In genomic region chr11:59078435-59078834, GRCh38 we compare ENCODE assay signal across 32 cellular contexts. TPM values are rescaled to one million over a fixed set of nuclear protein-coding genes. Genes with fewer than 3 reads are reported as not detected.
DNase-seq lines count a peak whose midpoint lies in the region; ATAC-seq and TF ChIP-seq lines count a peak whose summit lies in the region.
"Had no signal": no experiment of that assay in that cellular context is flagged by ENCODE, and none has a peak within 500 bp of the region (broad histone marks: within the 10 kb centered on the region; RNA-seq: fewer than 3 reads in every experiment).

No MANE protein-coding gene starts in this region.

- H3K4me2 ChIP-seq in OCI-LY1 (ENCODE audit: low read length): peak overlapping the region; percentile 43
- no peak overlapping the region for H3K4me2 ChIP-seq in PC-9
- H3K4me2 ChIP-seq: hepatocyte had no signal

- CTCF ChIA-PET in PC-9 (lab: Charles Lee): no interaction called here

- H3K4me3 ChIP-seq in OCI-LY1 (ENCODE audit: low read depth, low read length, poor library complexity, severe bottlenecking) (no peak overlapping the region), spleen (no peak overlapping the region), mucosa of descending colon (no peak overlapping the region), PC-9 (no peak overlapping the region), ascending aorta (no peak overlapping the region)
- H3K4me3 ChIP-seq: hepatocyte, right lobe of liver, upper lobe of right lung had no signal

- peaks cover 19% of the 10 kb centered on the region for H3K36me3 ChIP-seq in OCI-LY1 (ENCODE audit: insufficient read depth, low read length)
- H3K36me3 ChIP-seq in spleen: no peaks in the 10 kb centered on the region
- no peaks in the 10 kb centered on the region for H3K36me3 ChIP-seq in mucosa of descending colon (ENCODE audit: low read depth)
- H3K36me3 ChIP-seq in PC-9 (ENCODE audit: low read depth): no peaks in the 10 kb centered on the region
- H3K36me3 ChIP-seq in ascending aorta: no peaks in the 10 kb centered on the region
- H3K36me3 ChIP-seq: right lobe of liver, upper lobe of right lung had no signal

- intact Hi-C loops in spleen (cut with DNase I; ENCODE audit: low total_unique reads): no loop called here
- intact Hi-C loops in mucosa of descending colon (cut with DNase I, micrococcal nuclease): no loop called here
- intact Hi-C loops in PC-9 (cut with micrococcal nuclease; ENCODE audit: unreplicated experiment): no loop called here
- intact Hi-C loops in ascending aorta (cut with DNase I): no loop called here

- H4K20me1 ChIP-seq in OCI-LY1 (ENCODE audit: insufficient read depth, low read length): no peaks in the 10 kb centered on the region
- H4K20me1 ChIP-seq in PC-9 (ENCODE audit: insufficient read depth): no peaks in the 10 kb centered on the region

- ATAC-seq in GM19351 (IDR thresholded peaks at IDR 0.05; ENCODE audit: unreplicated experiment): peak; percentile 42
- no peak for ATAC-seq in mucosa of descending colon
- ATAC-seq: activated naive CD8-positive, alpha-beta T cell treated with anti-CD3 and anti-CD28 coated beads, Interleukin-2, amount 50 U/mL, for 24 hours; activated T-cell treated with anti-CD3 and anti-CD28 coated beads, Interleukin-2, amount 50 U/mL, for 4 hours; esophagus mucosa; foreskin keratinocyte; HCT116; left cardiac atrium; right lobe of liver; upper lobe of right lung had no signal

- H3K9ac ChIP-seq in OCI-LY1 (ENCODE audit: low read length): no peak overlapping the region

- H3K27ac ChIP-seq in OCI-LY1 (ENCODE audit: low read depth, low read length, poor library complexity, severe bottlenecking) (peak overlapping the region; percentile 66), spleen (peak overlapping the region in 7 of 8 donors; percentile 10 to 82 (median 60)), PC-9 (no peak overlapping the region), ascending aorta (no peak overlapping the region)
- H3K27ac ChIP-seq: foreskin keratinocyte, hepatocyte, right lobe of liver, upper lobe of right lung had no signal

- no peak for TF ChIP-seq CTCF in OCI-LY1 (IDR thresholded peaks at IDR 0.05; ENCODE audit: low read length)
- no peak for TF ChIP-seq CTCF in spleen (IDR thresholded peaks at IDR 0.05 in 8 of 11, conservative IDR thresholded peaks at IDR 0.05 in 3 of 11)
- no peak for TF ChIP-seq CTCF in mucosa of descending colon (IDR thresholded peaks at IDR 0.05)
- no peak for TF ChIP-seq CTCF in PC-9 (conservative IDR thresholded peaks at IDR 0.05)
- TF ChIP-seq CTCF in ascending aorta (IDR thresholded peaks at IDR 0.05): no peak

- H3K4me1 ChIP-seq in OCI-LY1 (ENCODE audit: insufficient read depth, low read length, severe bottlenecking): peaks cover 30% of the 10 kb centered on the region
- H3K4me1 ChIP-seq in spleen: peaks cover 0 to 29% (median 6%) of the 10 kb centered on the region in 6 donors
- no peaks in the 10 kb centered on the region for H3K4me1 ChIP-seq in mucosa of descending colon (ENCODE audit: low read depth)
- H3K4me1 ChIP-seq in PC-9 (replicated peaks; ENCODE audit: insufficient read depth): no peaks in the 10 kb centered on the region
- no peaks in the 10 kb centered on the region for H3K4me1 ChIP-seq in ascending aorta
- H3K4me1 ChIP-seq: foreskin keratinocyte, right lobe of liver, upper lobe of right lung had no signal

- peaks cover 20% of the 10 kb centered on the region for H3K9me3 ChIP-seq in OCI-LY1 (ENCODE audit: low read length)
- peaks cover 0 to 10% (median 5%) of the 10 kb centered on the region in 8 donors for H3K9me3 ChIP-seq in spleen
- no peaks in the 10 kb centered on the region for H3K9me3 ChIP-seq in mucosa of descending colon
- H3K9me3 ChIP-seq in PC-9 (ENCODE audit: insufficient read depth, low read depth): no peaks in the 10 kb centered on the region
- no peaks in the 10 kb centered on the region for H3K9me3 ChIP-seq in ascending aorta
- H3K9me3 ChIP-seq: right lobe of liver, upper lobe of right lung had no signal

- 0 out of 2 replicates have a peak, but pooled peaks cover 8% of the 10 kb centered on the region for H3F3A ChIP-seq in OCI-LY1 (ENCODE audit: insufficient read depth, low read length)
- no peaks in the 10 kb centered on the region for H3F3A ChIP-seq in PC-9 (ENCODE audit: insufficient read depth, low read depth)

- WGBS in spleen, 5 donors: 28 to 44% (median 34%) methylated on average over 2 of the region's 2 CpGs

- no peaks in the 10 kb centered on the region for H3K27me3 ChIP-seq in OCI-LY1 (ENCODE audit: insufficient read depth, low read length)
- peaks cover 0 to 14% (median 0%) of the 10 kb centered on the region in 7 donors for H3K27me3 ChIP-seq in spleen (replicated peaks in 1 of 7)
- peaks cover 53% of the 10 kb centered on the region for H3K27me3 ChIP-seq in PC-9 (ENCODE audit: insufficient read depth, low read depth)
- no peaks in the 10 kb centered on the region for H3K27me3 ChIP-seq in ascending aorta
- H3K27me3 ChIP-seq: foreskin keratinocyte, hepatocyte, right lobe of liver had no signal

- H2AFZ ChIP-seq in OCI-LY1 (ENCODE audit: low read length) (no peak overlapping the region), PC-9 (no peak overlapping the region)
- H2AFZ ChIP-seq: hepatocyte had no signal

- H3K79me2 ChIP-seq in OCI-LY1 (ENCODE audit: insufficient read depth, low read length): no peaks in the 10 kb centered on the region
- no peaks in the 10 kb centered on the region for H3K79me2 ChIP-seq in PC-9 (ENCODE audit: low read depth)
- H3K79me2 ChIP-seq: hepatocyte had no signal

- no TSS peak for BruUV-seq in PC-9 (replicated peaks; lab: Mats Ljungman, UMichigan)

- no peaks in the 10 kb centered on the region for H3K9me2 ChIP-seq in OCI-LY1 (ENCODE audit: low read depth, low read length)
- H3K9me2 ChIP-seq in PC-9 (ENCODE audit: insufficient read depth): no peaks in the 10 kb centered on the region

- in situ Hi-C loops in KBM-7 (cut with MboI; ENCODE audit: low pct_unique_long_range_greater_than_20kb, low sequenced_read_pairs): no loop called here

- peak; percentile 42 for DNase-seq in KBM-7
- DNase-seq in spleen: no peak
- DNase-seq in mucosa of descending colon: no peak
- DNase-seq in NCI-H187 (lab: John Stamatoyannopoulos, UW): no peak
- DNase-seq in PC-9: no peak
- DNase-seq in ascending aorta (ENCODE audit: low spot score in 2 of 2): no peak
- DNase-seq: activated CD4-positive, alpha-beta T cell treated with anti-CD3 and anti-CD28 coated beads, Interleukin-2, amount 10 ng/mL, durations not matched to agents 7 days and 5 days; activated naive CD8-positive, alpha-beta T cell treated with anti-CD3 and anti-CD28 coated beads, Interleukin-2, amount 50 U/mL, for 24 hours; activated T-cell treated with anti-CD3 and anti-CD28 coated beads, Interleukin-2, amount 50 U/mL, for 4 hours; C1 segment of cervical spinal cord; central memory CD4-positive, alpha-beta T cell; DMS79; endodermal cell; foreskin keratinocyte; left cardiac atrium; mammary epithelial cell; NCI-H1092 treated with DMSO at 0.1 percent for 48 hours; NCI-H187 treated with DMSO at 0.1 percent for 48 hours; NCI-H526; right lobe of liver; stimulated activated CD4-positive, alpha-beta T cell treated with anti-CD3 and anti-CD28 coated beads, Interleukin-12 subunit alpha, Interleukin-12 subunit beta, amount 100 ng/mL, for 4 hours; stimulated activated CD4-positive, alpha-beta T cell treated with anti-CD3 and anti-CD28 coated beads, Interleukin-4, amount 100 ng/mL, for 1 hour; substantia nigra; upper lobe of right lung had no signal

- no peak for TF ChIP-seq POLR2A in spleen (IDR thresholded peaks at IDR 0.05)

- POLR2A ChIA-PET in PC-9 (lab: Charles Lee; ENCODE audit: unreplicated experiment): no interaction called here

RNA-seq across cellular contexts. Expression of gene GLYATL1B, which starts 7.7 kb away (rescaled TPM):
- total RNA-seq in spleen: not detected
- polyA plus RNA-seq in spleen: not detected
- total RNA-seq in mucosa of descending colon: not detected
- not detected in 2 replicates for total RNA-seq in PC-9 (2021)
- total RNA-seq in ascending aorta: not detected
- total RNA-seq: activated CD4-positive, alpha-beta T cell treated with anti-CD3 and anti-CD28 coated beads, Interleukin-2, amount 10 ng/mL, durations not matched to agents 7 days and 5 days; activated T-cell treated with anti-CD3 and anti-CD28 coated beads, Interleukin-2, amount 50 U/mL, for 4 hours; endodermal cell; esophagus mucosa; foreskin keratinocyte; hepatocyte; left cardiac atrium; mammary epithelial cell; myocyte; posterior vena cava; upper lobe of right lung had no signal
- polyA plus RNA-seq: AG04450, foreskin keratinocyte, mammary epithelial cell had no signal

RNA-seq across cellular contexts. Expression of gene FAM111B, which starts 28.6 kb away (rescaled TPM):
- total RNA-seq in spleen (1 to 10 TPM; 1.2 to 5.8 (median 3.4) TPM), mucosa of descending colon (1 to 10 TPM; 1.8 to 7.8 (median 2.5) TPM), PC-9 (2021) (8.5 and 12.0 TPM in 2 replicates), ascending aorta (not detected)
- polyA plus RNA-seq in spleen: 1 to 10 TPM; 1.1 to 2.7 (median 1.6) TPM

Comparison
In these comparisons a context has a peak if more than half of its experiments do, and no peak if none do; other contexts are left out.
1. H3K27ac ChIP-seq: peak in OCI-LY1 (single experiment) and spleen (7 of 8); none in PC-9 (single experiment) and ascending aorta (0 of 2).